ENCODE assay signal across 8 cellular contexts in the genomic region with DNA sequence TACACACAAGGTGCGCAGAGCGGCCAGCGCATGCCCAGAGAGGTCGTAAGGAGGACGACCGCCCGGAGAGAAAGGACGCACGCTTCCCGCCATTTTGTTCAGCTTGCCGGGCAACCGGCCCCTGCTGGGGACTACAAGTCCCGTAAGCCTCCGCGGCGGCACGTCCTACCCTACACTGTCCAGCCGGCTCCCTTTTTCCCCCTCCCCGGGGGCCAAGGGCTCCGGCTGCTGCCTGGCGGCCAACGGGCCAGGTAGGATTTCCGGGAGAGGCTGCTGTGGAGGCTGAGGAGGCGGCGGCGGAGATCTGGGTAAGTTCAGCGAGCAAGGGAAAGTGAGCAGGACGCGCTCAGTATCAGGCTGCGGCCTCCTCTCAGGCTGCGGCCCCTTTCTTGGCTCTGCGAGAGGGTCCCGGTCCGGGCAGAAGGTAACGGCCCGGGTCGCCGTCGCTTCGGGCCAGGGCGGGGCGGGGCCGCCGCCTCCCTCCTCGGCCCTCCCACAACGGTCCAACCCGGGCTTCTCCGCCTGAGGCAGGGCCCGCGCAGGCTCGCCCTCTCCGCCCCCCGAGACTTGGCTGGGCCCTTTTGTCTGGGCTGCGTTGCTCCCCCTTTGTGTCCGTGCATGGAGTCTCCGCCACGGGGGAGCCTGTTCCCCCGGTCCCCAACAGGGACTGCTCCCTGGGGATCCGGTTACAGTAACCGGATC. TPM values are rescaled to one million over a fixed set of nuclear protein-coding genes. Genes with fewer than 3 reads are reported as not detected.
DNase-seq lines count a peak whose midpoint lies in the region; ATAC-seq, FAIRE-seq and TF ChIP-seq lines count a peak whose summit lies in the region.

A gene (plus strand): TSS at position 223 of the 702 bp plus-strand sequence. CDS start 37,708 bp downstream, outside the sequence.

- H3K27me3 Mint-ChIP-seq in T-helper 2 cell treated with Interferon-gamma antibody and Interleukin-4, amounts not matched to agents 5 μg/mL and 100 μg/mL, for 36 hours (ENCODE audit: low read depth): peaks cover 4% of the 10 kb centered on the region

- H3K9me3 ChIP-seq in right cardiac atrium (ENCODE audit: control insufficient read depth, low read length): no peaks in the 10 kb centered on the region

- ATAC-seq in HG02870 (IDR thresholded peaks at IDR 0.05; ENCODE audit: unreplicated experiment) (peak; percentile 83), right cardiac atrium (peak; percentile 98)

- H3K4me3 Mint-ChIP-seq in T-helper 2 cell treated with Interferon-gamma antibody and Interleukin-4, amounts not matched to agents 5 μg/mL and 100 μg/mL, for 36 hours: peak within 1 kb of the TSS; percentile 90

- H3K4me1 Mint-ChIP-seq in T-helper 2 cell treated with Interferon-gamma antibody and Interleukin-4, amounts not matched to agents 5 μg/mL and 100 μg/mL, for 36 hours (ENCODE audit: low read depth): peaks cover 23% of the 10 kb centered on the region

- intact Hi-C loops in right cardiac atrium (cut with DNase I): loop anchor here in 1 of 4 donors (10.0 kb wide), 1 partner anchor 235 kb away; no protein-coding TSS in a partner anchor

- FAIRE-seq in urothelium cell line (lab: Jason Lieb, UNC): no peak

- DNase-seq in NCI-H1694 treated with DMSO at 0.1 percent for 48 hours (lab: John Stamatoyannopoulos, UW) (peak; percentile 75), anterior cingulate cortex (lab: John Stamatoyannopoulos, UW) (peak; percentile 21 to 93 (median 82)), right cardiac atrium (peak; percentile 93 to 97 (median 96)), pulmonary artery endothelial cell (ENCODE audit: low read depth, low spot score) (peak; percentile 75), urothelium cell line (ENCODE audit: low spot score) (peak; percentile 95)
- peak; percentile 87 for DNase-seq in T-helper 2 cell treated with Interferon-gamma antibody and Interleukin-4, amounts not matched to agents 5 μg/mL and 100 μg/mL, for 36 hours (ENCODE audit: low spot score)

- H3K4me1 ChIP-seq in right cardiac atrium (ENCODE audit: control insufficient read depth, insufficient read depth, low read length): peaks cover 3% of the 10 kb centered on the region

- H3K4me3 ChIP-seq in right cardiac atrium (ENCODE audit: low read length): peak within 1 kb of the TSS; percentile 97

- H3K27ac ChIP-seq in right cardiac atrium (ENCODE audit: low read length): peak within 1 kb of the TSS; percentile 99

- no peaks in the 10 kb centered on the region for H3K9me3 Mint-ChIP-seq in T-helper 2 cell treated with Interferon-gamma antibody and Interleukin-4, amounts not matched to agents 5 μg/mL and 100 μg/mL, for 36 hours

- H3K27ac Mint-ChIP-seq in T-helper 2 cell treated with Interferon-gamma antibody and Interleukin-4, amounts not matched to agents 5 μg/mL and 100 μg/mL, for 36 hours: peak within 1 kb of the TSS; percentile 91

- TF ChIP-seq POLR2A in GM15510 (IDR thresholded peaks at IDR 0.05; ENCODE audit: borderline replicate concordance, extremely low read depth, insufficient read length): peak; percentile 83

- no peaks in the 10 kb centered on the region for H3K27me3 ChIP-seq in right cardiac atrium (ENCODE audit: control insufficient read depth, insufficient read depth)

- WGBS in right cardiac atrium: under 1% methylated on average over 60 of the region's 60 CpGs

- peaks cover 14% of the 10 kb centered on the region for H3K36me3 Mint-ChIP-seq in T-helper 2 cell treated with Interferon-gamma antibody and Interleukin-4, amounts not matched to agents 5 μg/mL and 100 μg/mL, for 36 hours (ENCODE audit: low read depth)

RNA-seq across cellular contexts. Expression of the gene that starts here (rescaled TPM):
- 10 to 100 TPM; 18.6 to 27.4 (median 22.4) TPM for total RNA-seq in right cardiac atrium
- polyA plus RNA-seq in right cardiac atrium: 15.9 TPM
- 17.7 and 19.1 TPM in 2 replicates for total RNA-seq in pulmonary artery endothelial cell

Comparison
In these comparisons a context has a peak if more than half of its experiments do, and no peak if none do; other contexts are left out.
1. Peak in every context shown above with its lines: DNase-seq, ATAC-seq, H3K4me3 ChIP-seq and H3K27ac ChIP-seq.